Comparison of ENCODE assay signal across 8 cellular contexts in the genomic region with DNA sequence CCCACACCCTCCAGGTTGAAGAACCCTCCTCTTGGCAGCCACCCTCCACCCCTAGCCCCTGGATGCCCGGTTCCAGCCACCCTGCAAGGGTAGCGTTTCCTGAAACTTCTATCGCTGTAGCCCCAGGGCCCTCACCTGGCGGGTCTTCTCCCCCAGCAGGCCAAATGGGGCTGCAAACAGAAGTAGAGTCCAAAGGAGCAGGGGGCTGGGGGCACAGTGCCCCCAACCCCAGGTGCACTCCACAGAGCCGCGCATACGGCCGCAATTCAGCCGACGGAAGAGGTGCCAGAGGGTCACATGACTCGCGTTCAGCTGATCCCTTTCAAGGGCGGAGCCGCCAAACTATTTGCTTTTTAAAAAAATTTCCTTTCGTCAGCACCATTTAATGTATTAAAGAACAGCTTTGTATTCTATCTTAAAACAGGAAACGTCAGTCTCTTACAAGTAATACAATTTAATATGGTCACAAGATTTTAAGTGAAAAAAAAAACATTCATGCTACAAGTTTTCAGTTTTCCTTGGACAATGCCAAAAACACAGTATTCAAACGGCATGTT. TPM values are rescaled to one million over a fixed set of nuclear protein-coding genes. Genes with fewer than 3 reads are reported as not detected.
DNase-seq lines count a peak whose midpoint lies in the region; ATAC-seq, FAIRE-seq and TF ChIP-seq lines count a peak whose summit lies in the region.

A gene with protein sequence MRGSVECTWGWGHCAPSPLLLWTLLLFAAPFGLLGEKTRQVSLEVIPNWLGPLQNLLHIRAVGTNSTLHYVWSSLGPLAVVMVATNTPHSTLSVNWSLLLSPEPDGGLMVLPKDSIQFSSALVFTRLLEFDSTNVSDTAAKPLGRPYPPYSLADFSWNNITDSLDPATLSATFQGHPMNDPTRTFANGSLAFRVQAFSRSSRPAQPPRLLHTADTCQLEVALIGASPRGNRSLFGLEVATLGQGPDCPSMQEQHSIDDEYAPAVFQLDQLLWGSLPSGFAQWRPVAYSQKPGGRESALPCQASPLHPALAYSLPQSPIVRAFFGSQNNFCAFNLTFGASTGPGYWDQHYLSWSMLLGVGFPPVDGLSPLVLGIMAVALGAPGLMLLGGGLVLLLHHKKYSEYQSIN (minus strand): TSS at position 289 of the 557 bp plus-strand sequence. CDS start 34 bp downstream, at position 255.

- peaks cover 1% of the 10 kb centered on the region for H3K27me3 Mint-ChIP-seq in dendritic cell treated with granulocyte-macrophage colony-stimulating factor and Interleukin-4, amounts not matched to agents 40 ng/mL and 50 ng/mL, for 4 days

- TF ChIP-seq CTCF in A673 (conservative IDR thresholded peaks at IDR 0.05; ENCODE audit: low read depth, low read length), result no peak

- peak within 1 kb of the TSS; percentile 92 for H3K27ac Mint-ChIP-seq in dendritic cell treated with granulocyte-macrophage colony-stimulating factor and Interleukin-4, amounts not matched to agents 40 ng/mL and 50 ng/mL, for 4 days

- ATAC-seq in GM18498 (IDR thresholded peaks at IDR 0.05; ENCODE audit: unreplicated experiment), result no peak

- DNase-seq in A673 (ENCODE audit: low spot score), result peak; percentile 68
- peak; percentile 65 for DNase-seq in GM19239 (ENCODE audit: insufficient read length, low spot score)
- peak; percentile 77 for DNase-seq in NCI-H2171 treated with DMSO at 0.1 percent for 48 hours (lab: John Stamatoyannopoulos, UW)
- DNase-seq in activated CD4-positive, alpha-beta T cell treated with anti-CD3 and anti-CD28 coated beads for 48 hours, result peak; percentile 67
- DNase-seq in kidney tubule cell (ENCODE audit: low spot score), result peak; percentile 57
- peak; percentile 21 to 47 (median 43) for DNase-seq in stimulated activated CD4-positive, alpha-beta T cell treated with anti-CD3 and anti-CD28 coated beads, Interleukin-12 subunit alpha, Interleukin-12 subunit beta, amount 100 ng/mL, for 48 hours (ENCODE audit: low read depth in 2 of 3, low spot score in 1 of 3)

- H3K4me3 ChIP-seq in A673 (ENCODE audit: low read depth, low read length, poor library complexity, severe bottlenecking), result peak within 1 kb of the TSS; percentile 59

- H3K27me3 ChIP-seq in A673 (replicated peaks; ENCODE audit: insufficient read depth, low read depth, low read length, poor library complexity), result no peaks in the 10 kb centered on the region

- H3K4me3 Mint-ChIP-seq in dendritic cell treated with granulocyte-macrophage colony-stimulating factor and Interleukin-4, amounts not matched to agents 40 ng/mL and 50 ng/mL, for 4 days, result peak within 1 kb of the TSS; percentile 97

- POLR2A ChIA-PET in A673 (lab: Charles Lee; ENCODE audit: low non-redundant PET), result no interaction called here

- intact Hi-C loops in A673 (cut with micrococcal nuclease; ENCODE audit: unreplicated experiment), result no loop called here
- intact Hi-C loops in dendritic cell treated with granulocyte-macrophage colony-stimulating factor and Interleukin-4, amounts not matched to agents 40 ng/mL and 50 ng/mL, for 4 days (cut with micrococcal nuclease), result no loop called here

- H3K36me3 Mint-ChIP-seq in dendritic cell treated with granulocyte-macrophage colony-stimulating factor and Interleukin-4, amounts not matched to agents 40 ng/mL and 50 ng/mL, for 4 days (ENCODE audit: low read depth), result peaks cover 47% of the 10 kb centered on the region

- FAIRE-seq in GM19239 (lab: Jason Lieb, UNC), result peak; percentile 45

- H3K4me1 ChIP-seq in A673 (ENCODE audit: insufficient read depth, low read length, poor library complexity, severe bottlenecking), result peaks cover 6% of the 10 kb centered on the region

- no peaks in the 10 kb centered on the region for H3K9me3 ChIP-seq in A673 (ENCODE audit: low read depth, low read length, poor library complexity, severe bottlenecking)

- H3K9me3 Mint-ChIP-seq in dendritic cell treated with granulocyte-macrophage colony-stimulating factor and Interleukin-4, amounts not matched to agents 40 ng/mL and 50 ng/mL, for 4 days, result no peaks in the 10 kb centered on the region

- peaks cover 48% of the 10 kb centered on the region for H3K4me1 Mint-ChIP-seq in dendritic cell treated with granulocyte-macrophage colony-stimulating factor and Interleukin-4, amounts not matched to agents 40 ng/mL and 50 ng/mL, for 4 days (ENCODE audit: low read depth)

- BruUV-seq in A673 (replicated peaks; lab: Mats Ljungman, UMichigan), result no TSS peak

- H3K36me3 ChIP-seq in A673 (ENCODE audit: insufficient read depth, low read length, poor library complexity, severe bottlenecking), result peaks cover 3% of the 10 kb centered on the region

- H3K27ac ChIP-seq in A673 (ENCODE audit: low read depth, low read length, poor library complexity, severe bottlenecking), result peak within 1 kb of the TSS; percentile 56

- CTCF ChIA-PET in A673 (lab: Charles Lee), result interaction anchor here (0.6 to 0.7 kb wide), 2 partner anchors 8 to 64 kb away, joined by 4 read pairs; no protein-coding TSS in a partner anchor

RNA-seq across cellular contexts. Expression of the gene that starts here (rescaled TPM):
- total RNA-seq in A673 (2021), result 30.3 and 37.2 TPM in 2 replicates
